Comparison of ENCODE assay signal across 23 cellular contexts in the genomic region with DNA sequence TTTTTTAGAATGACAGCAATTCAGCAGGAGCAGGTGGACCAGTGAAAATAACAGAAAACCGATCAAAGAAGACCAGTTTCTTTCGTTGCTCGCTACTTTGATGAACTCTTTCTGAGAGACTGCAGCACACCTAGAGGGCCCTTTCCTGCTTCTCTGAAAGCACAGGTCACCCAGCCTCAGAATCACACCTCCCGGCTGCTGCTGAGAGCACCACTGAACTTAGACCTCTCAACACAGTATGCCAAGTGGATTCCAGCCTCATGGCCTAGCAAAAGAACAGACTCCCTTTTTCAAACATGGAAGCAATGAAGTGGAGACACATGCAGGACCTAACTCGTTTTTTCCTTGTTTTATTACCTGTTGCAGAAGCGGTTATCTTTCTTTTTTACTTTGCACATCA.
"Had no signal": no experiment of that assay in that cellular context is flagged by ENCODE, and none has a peak within 500 bp of the region (broad histone marks: within the 10 kb centered on the region; RNA-seq: fewer than 3 reads in every experiment).

No MANE protein-coding gene starts in this region.

- H3K36me3 ChIP-seq: cardiac muscle cell had no signal

- H3K27ac Mint-ChIP-seq: activated CD8-positive, alpha-beta T cell treated with anti-CD3 and anti-CD28 coated beads, Interleukin-2, amount 10 ng/mL, durations not matched to agents 7 days and 5 days; activated naive CD4-positive, alpha-beta T cell treated with anti-CD3 and anti-CD28 coated beads, Interleukin-2, amount 10 ng/mL, durations not matched to agents 7 days and 5 days; mesothelial cell of epicardium; type B pancreatic cell had no signal

- H3K4me1 Mint-ChIP-seq: activated naive CD4-positive, alpha-beta T cell treated with anti-CD3 and anti-CD28 coated beads, Interleukin-2, amount 10 ng/mL, durations not matched to agents 7 days and 5 days; neural crest cell had no signal

- H3K4me3 ChIP-seq: cardiac muscle cell, psoas muscle, skin epidermis, testis had no signal

- DNase-seq: activated CD4-positive, alpha-beta T cell treated with anti-CD3 and anti-CD28 coated beads for 48 hours; activated CD4-positive, CD25-positive, alpha-beta regulatory T cell; activated CD8-positive, alpha-beta T cell treated with anti-CD3 and anti-CD28 coated beads, Interleukin-2, amount 10 ng/mL, durations not matched to agents 7 days and 5 days; activated effector memory CD4-positive, alpha-beta T cell treated with Interleukin-2 at 50 U/mL for 16 hours; activated naive CD4-positive, alpha-beta T cell treated with anti-CD3 and anti-CD28 coated beads, Interleukin-2, amount 10 ng/mL, durations not matched to agents 7 days and 5 days; activated T-cell treated with anti-CD3 and anti-CD28 coated beads, Interleukin-2, amount 50 U/mL, for 48 hours; amniotic stem cell; dermis blood vessel endothelial cell; effector memory CD4-positive, alpha-beta T cell; hippocampal formation; psoas muscle; right cardiac atrium; stimulated activated CD4-positive, alpha-beta T cell treated with anti-CD3 and anti-CD28 coated beads, Interleukin-15, amount 100 ng/mL, for 24 hours; stimulated activated CD4-positive, alpha-beta T cell treated with anti-CD3 and anti-CD28 coated beads, Interleukin-4, amount 100 ng/mL, for 1 hour; T-helper 1 cell; T-helper 9 cell; testis had no signal

- H3K27ac ChIP-seq: cardiac muscle cell, psoas muscle, skin epidermis, testis had no signal

- H3K4me3 Mint-ChIP-seq: activated CD8-positive, alpha-beta T cell treated with anti-CD3 and anti-CD28 coated beads, Interleukin-2, amount 10 ng/mL, durations not matched to agents 7 days and 5 days; activated naive CD4-positive, alpha-beta T cell treated with anti-CD3 and anti-CD28 coated beads, Interleukin-2, amount 10 ng/mL, durations not matched to agents 7 days and 5 days; mesothelial cell of epicardium; neural crest cell; type B pancreatic cell had no signal

- H3K4me1 ChIP-seq: psoas muscle, testis had no signal

- ATAC-seq: activated CD8-positive, alpha-beta T cell treated with anti-CD3 and anti-CD28 coated beads, Interleukin-2, amount 10 ng/mL, durations not matched to agents 7 days and 5 days; psoas muscle; right cardiac atrium had no signal

- H3K9me3 Mint-ChIP-seq: activated naive CD4-positive, alpha-beta T cell treated with anti-CD3 and anti-CD28 coated beads, Interleukin-2, amount 10 ng/mL, durations not matched to agents 7 days and 5 days; neural crest cell; type B pancreatic cell had no signal

- H3K9me3 ChIP-seq: psoas muscle, testis had no signal

- H3K27me3 Mint-ChIP-seq: activated naive CD4-positive, alpha-beta T cell treated with anti-CD3 and anti-CD28 coated beads, Interleukin-2, amount 10 ng/mL, durations not matched to agents 7 days and 5 days; type B pancreatic cell had no signal

- H3K27me3 ChIP-seq: cardiac muscle cell, testis had no signal

- FAIRE-seq: keratinocyte had no signal
